In the genomic region with DNA sequence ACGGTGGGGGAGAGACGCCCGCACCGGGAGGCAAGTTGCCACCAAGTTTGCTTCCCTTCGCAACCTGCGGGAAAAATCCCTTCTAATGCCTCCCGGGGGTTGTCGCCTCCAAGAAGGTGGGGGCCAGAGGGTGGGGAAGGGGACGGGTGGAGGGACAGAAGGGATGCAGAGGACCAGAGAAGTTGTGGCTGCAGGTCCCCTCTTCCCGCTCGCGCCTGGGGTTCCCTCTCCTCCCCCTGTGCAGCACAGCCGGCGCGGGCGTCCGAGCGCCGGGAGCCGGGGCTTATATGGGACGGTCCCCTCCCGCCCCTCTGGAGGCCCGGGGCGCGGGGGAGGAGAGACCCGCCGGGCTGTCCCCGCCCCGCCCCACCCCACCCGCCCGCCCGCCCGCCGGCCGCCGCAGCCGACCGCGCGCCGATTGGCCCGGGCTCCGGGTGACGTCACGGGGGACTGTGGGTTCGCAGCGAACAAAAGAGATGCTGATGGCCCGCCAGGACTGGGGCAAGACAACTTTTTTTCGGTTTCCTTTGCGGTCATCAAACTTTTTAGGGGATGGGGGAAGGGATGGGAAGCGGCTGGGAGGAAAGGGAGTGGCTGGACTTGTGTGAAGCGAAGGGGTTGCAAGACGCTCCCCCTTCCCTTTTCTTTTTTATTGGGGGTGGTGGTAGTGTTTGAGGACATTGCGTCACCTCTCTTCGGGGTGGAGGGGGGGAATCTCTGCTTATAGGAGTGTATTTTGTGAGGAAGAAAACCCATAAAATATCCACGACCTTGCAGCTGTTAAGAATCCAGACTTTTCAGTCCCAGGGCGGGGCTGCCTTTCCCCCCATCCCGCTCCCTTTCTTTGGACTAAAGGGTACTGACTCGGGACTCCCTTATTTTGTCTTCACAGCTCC, we compare ENCODE assay signal across 1 cellular context.
TF ChIP-seq lines count a peak whose summit lies in the region.

A gene (minus strand): TSS at position 260 of the 896 bp plus-strand sequence. CDS start 266 bp downstream, outside the sequence.

TF ChIP-seq in GM12878, 131 proteins besides CTCF, POLR2A, EP300 and RAD21 (continued from another document):
- TF ChIP-seq BRCA1 (IDR thresholded peaks at IDR 0.05; ENCODE audit: low read depth, low read length) (no peak), POLR2AphosphoS5 (IDR thresholded peaks at IDR 0.05; ENCODE audit: low read length) (no peak), ATF7 (IDR thresholded peaks at IDR 0.05; ENCODE audit: low read depth) (peak; percentile 83), POU2F2 (IDR thresholded peaks at IDR 0.05; ENCODE audit: borderline replicate concordance, low read depth, low read length) (no peak)
- TF ChIP-seq, protein P1, sequence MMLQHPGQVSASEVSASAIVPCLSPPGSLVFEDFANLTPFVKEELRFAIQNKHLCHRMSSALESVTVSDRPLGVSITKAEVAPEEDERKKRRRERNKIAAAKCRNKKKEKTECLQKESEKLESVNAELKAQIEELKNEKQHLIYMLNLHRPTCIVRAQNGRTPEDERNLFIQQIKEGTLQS (IDR thresholded peaks at IDR 0.05; ENCODE audit: borderline replicate concordance, extremely low read depth, low read depth, low read length), result no peak
